9 cellular contexts compared by ENCODE assay signal in the genomic region with DNA sequence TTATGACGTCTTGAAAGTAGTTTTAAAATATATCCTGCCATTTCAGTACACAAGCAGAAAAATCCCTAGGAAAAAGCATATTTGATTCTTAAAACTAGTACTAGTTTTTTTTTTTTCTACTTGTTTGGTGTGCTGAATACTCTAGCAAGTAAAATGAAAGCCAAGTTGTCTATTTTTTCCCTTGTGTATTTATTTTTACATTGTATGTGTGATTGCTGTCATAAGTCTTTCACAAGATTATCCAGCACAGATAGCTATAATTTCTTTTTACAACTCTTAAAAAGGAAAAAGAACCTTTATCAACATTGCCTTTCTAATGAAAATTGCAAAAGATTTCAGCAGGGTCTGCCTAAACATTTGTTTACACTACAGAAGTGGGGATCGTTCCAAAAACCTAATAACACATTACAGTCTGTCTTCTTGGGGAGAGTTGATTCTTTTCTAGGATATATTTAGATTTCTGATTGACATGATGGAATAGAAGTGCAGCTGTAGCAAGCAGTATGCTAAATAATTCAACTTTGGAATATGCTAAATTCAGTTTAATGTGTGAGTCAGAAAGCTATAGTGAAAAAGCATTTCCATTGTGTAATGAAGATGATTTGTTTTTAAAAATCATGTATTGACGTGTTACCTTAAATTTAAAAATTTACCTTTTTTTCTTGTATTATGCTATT. TPM values are rescaled to one million over a fixed set of nuclear protein-coding genes. Genes with fewer than 3 reads are reported as not detected.
A peak's percentile ranks its signal among the peaks of the same experiment; 100 is the strongest.
DNase-seq lines count a peak whose midpoint lies in the region; ATAC-seq, FAIRE-seq and TF ChIP-seq lines count a peak whose summit lies in the region.
"Had no signal": no experiment of that assay in that cellular context is flagged by ENCODE, and none has a peak within 500 bp of the region (broad histone marks: within the 10 kb centered on the region; RNA-seq: fewer than 3 reads in every experiment).

No MANE protein-coding gene starts in this region.

- peak overlapping the region in 1 of 2 experiments; percentile 100; a peak in 3 of 4 replicates for H3K9ac ChIP-seq in K562 (ENCODE audit: insufficient read depth in 1 of 2, low read depth in 2 of 2, low read length in 2 of 2)

- TF ChIP-seq RAD21 in A549 (conservative IDR thresholded peaks at IDR 0.05 in 1 of 2, IDR thresholded peaks at IDR 0.05 in 1 of 2) (no peak), K562 (CRISPR knock-in tag; conservative IDR thresholded peaks at IDR 0.05 in 1 of 2, IDR thresholded peaks at IDR 0.05 in 1 of 2) (no peak)

- no peaks in the 10 kb centered on the region for H3K27me3 ChIP-seq in K562 (ENCODE audit: control insufficient read depth in 2 of 2, insufficient read depth in 2 of 2, low read length in 2 of 2)

- no peaks in the 10 kb centered on the region for H3K9me1 ChIP-seq in K562 (ENCODE audit: control insufficient read depth, insufficient read depth, low read length)

- CTCF ChIA-PET in A549 (lab: Yijun Ruan, JAX): interaction anchor here (2.1 kb wide), 1 partner anchor 44 kb away, joined by 9 read pairs; no protein-coding TSS in a partner anchor
- CTCF ChIA-PET in K562 (lab: Yijun Ruan, JAX; ENCODE audit: low intra/inter-chr PET ratio): no interaction called here

- peak overlapping the region; percentile 65 for H3K4me2 ChIP-seq in A549
- peak overlapping the region; percentile 93 for H3K4me2 ChIP-seq in K562 (ENCODE audit: insufficient read depth, low read length)

- POLR2A ChIA-PET in A549 (lab: Yijun Ruan, JAX) (interaction anchor here (0.5 kb wide), 1 partner anchor 18 kb away, joined by 3 read pairs; no protein-coding TSS in a partner anchor), K562 (lab: Yijun Ruan, JAX) (interaction anchor here (0.6 kb wide), 1 partner anchor 101 kb away, joined by 4 read pairs; no protein-coding TSS in a partner anchor)

- H3K4me3 ChIP-seq in A549 (peak overlapping the region; percentile 86), HFF-Myc (replicated peaks; ENCODE audit: low read depth, low read length) (peak overlapping the region; percentile 82), K562 (peak overlapping the region; percentile 91), mesodermal cell (ENCODE audit: extremely low read depth, insufficient read depth, low read length, poor library complexity, severe bottlenecking) (peak overlapping the region; percentile 90)

- H3K79me2 ChIP-seq in K562 (ENCODE audit: control insufficient read depth, insufficient read depth, low read length): peaks cover 97% of the 10 kb centered on the region

- no peak for ATAC-seq in A549
- ATAC-seq in K562: no peak
- no peak for ATAC-seq in HG02678 (IDR thresholded peaks at IDR 0.05; ENCODE audit: unreplicated experiment)
- no peak for ATAC-seq in HG03045 (IDR thresholded peaks at IDR 0.05; ENCODE audit: unreplicated experiment)
- no peak for ATAC-seq in GM21423 (IDR thresholded peaks at IDR 0.05; ENCODE audit: unreplicated experiment)

- no peak for TF ChIP-seq POLR2A in A549 (IDR thresholded peaks at IDR 0.05; ENCODE audit: low read length)
- TF ChIP-seq POLR2A in K562 (conservative IDR thresholded peaks at IDR 0.05): no peak

- WGBS in A549 (ENCODE audit: missing lambda C conversion rate): 8% methylated on average over 3 of the region's 3 CpGs
- 5% methylated on average over 3 of the region's 3 CpGs for WGBS in K562 (ENCODE audit: insufficient coverage, low coverage, missing lambda C conversion rate)
- WGBS in mesodermal cell (ENCODE audit: insufficient coverage in 2 of 2), 2 experiments: no CpG with 5 or more reads among the region's 3 CpGs

- H4K20me1 ChIP-seq in K562 (replicated peaks; ENCODE audit: control insufficient read depth, insufficient read depth, low read length): peaks cover 10% of the 10 kb centered on the region; the same call in 1 of the 2 replicates

- H3K4me1 ChIP-seq in A549 (peaks cover 29% of the 10 kb centered on the region; the same call in 2 of the 3 replicates), K562 (replicated peaks in 1 of 2; ENCODE audit: control insufficient read depth in 2 of 2, insufficient read depth in 2 of 2, low read length in 2 of 2) (peaks cover 2 to 4% of the 10 kb centered on the region in 2 experiments; a peak in 4 of 5 replicates), mesodermal cell (ENCODE audit: control insufficient read depth, insufficient read depth, low read length, poor library complexity, severe bottlenecking) (no peaks in the 10 kb centered on the region)

- DNase-seq in A549 (ENCODE audit: low read depth in 1 of 2, low spot score in 1 of 2): no peak
- no peak for DNase-seq in HFF-Myc (ENCODE audit: extremely low read depth, low read depth)
- DNase-seq in K562 (ENCODE audit: extremely low read depth in 1 of 4, low spot score in 3 of 4): no peak
- no peak for DNase-seq in activated CD4-positive, CD25-positive, alpha-beta regulatory T cell (lab: John Stamatoyannopoulos, UW)

- no peak overlapping the region; a peak in 1 of 6 replicates for H3K27ac ChIP-seq in A549
- H3K27ac ChIP-seq in K562 (ENCODE audit: extremely low read depth, low read depth, low read length): peak overlapping the region; percentile 4; the same call in 1 of the 3 replicates
- H3K27ac ChIP-seq in mesodermal cell (ENCODE audit: low read depth, low read length, severe bottlenecking): no peak overlapping the region

- BruUV-seq in K562 (replicated peaks; lab: Mats Ljungman, UMichigan): no TSS peak

- peaks cover 29% of the 10 kb centered on the region for H3K36me3 ChIP-seq in K562 (ENCODE audit: control insufficient read depth, insufficient read depth, low read length)
- H3K36me3 ChIP-seq in mesodermal cell (ENCODE audit: control insufficient read depth, insufficient read depth, low read length): peaks cover 7% of the 10 kb centered on the region

- H3K9me3 ChIP-seq in A549 (no peaks in the 10 kb centered on the region), K562 (replicated peaks; ENCODE audit: control insufficient read depth, insufficient read depth, low read depth, low read length) (no peaks in the 10 kb centered on the region), mesodermal cell (ENCODE audit: control insufficient read depth, low read length) (no peaks in the 10 kb centered on the region)

- no peak for TF ChIP-seq EP300 in A549 (IDR thresholded peaks at IDR 0.05)
- TF ChIP-seq EP300 in K562 (IDR thresholded peaks at IDR 0.05; ENCODE audit: low read length): no peak

- in situ Hi-C loops in K562 (cut with MboI): no loop called here

- TF ChIP-seq CTCF in A549 (IDR thresholded peaks at IDR 0.05) (no peak), HFF-Myc (IDR thresholded peaks at IDR 0.05; ENCODE audit: low read depth, low read length, missing control alignments) (no peak), K562 (IDR thresholded peaks at IDR 0.05 in 2 of 3, conservative IDR thresholded peaks at IDR 0.05 in 1 of 3; ENCODE audit: insufficient read depth in 2 of 3, low read depth in 1 of 3, low read length in 3 of 3) (no peak)

- no peak overlapping the region for H2AFZ ChIP-seq in K562 (ENCODE audit: low read depth, low read length)

- intact Hi-C loops in K562 (cut with micrococcal nuclease): loop anchor here (5.0 kb wide), 3 partner anchors 46 to 266 kb away; no protein-coding TSS in a partner anchor

- FAIRE-seq in A549 (lab: Jason Lieb, UNC): no peak
- no peak for FAIRE-seq in K562 (lab: Jason Lieb, UNC)
- FAIRE-seq: colon had no signal

TF ChIP-seq in A549, 52 proteins besides CTCF, POLR2A, EP300 and RAD21 (continues in another document):
- TF ChIP-seq FOSL2 (IDR thresholded peaks at IDR 0.05) (no peak), FOSL2 (CRISPR knock-in tag; IDR thresholded peaks at IDR 0.05) (no peak), JUN (IDR thresholded peaks at IDR 0.05) (no peak), ZFP36 (IDR thresholded peaks at IDR 0.05; ENCODE audit: borderline replicate concordance, partially characterized antibody) (no peak)

TF ChIP-seq in K562, 482 proteins besides CTCF, POLR2A, EP300 and RAD21 (continues in another document):
- TF ChIP-seq, protein P1, sequence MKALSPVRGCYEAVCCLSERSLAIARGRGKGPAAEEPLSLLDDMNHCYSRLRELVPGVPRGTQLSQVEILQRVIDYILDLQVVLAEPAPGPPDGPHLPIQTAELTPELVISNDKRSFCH (CRISPR knock-in tag; IDR thresholded peaks at IDR 0.05): no peak
- TF ChIP-seq, protein P1 (tag; IDR thresholded peaks at IDR 0.05): no peak
- TF ChIP-seq GABPA (tag; conservative IDR thresholded peaks at IDR 0.05; ENCODE audit: low read depth): 0 out of 2 replicates have a peak, but pooled peaks have one; percentile 19
- TF ChIP-seq TEAD4 (IDR thresholded peaks at IDR 0.05; ENCODE audit: low read length): no peak
- no peak for TF ChIP-seq TEAD4 (CRISPR knock-in tag; IDR thresholded peaks at IDR 0.05; ENCODE audit: borderline replicate concordance)
- TF ChIP-seq RBFOX2 (IDR thresholded peaks at IDR 0.05; ENCODE audit: low read depth, low read length): peak; percentile 52
- TF ChIP-seq CREBBP (IDR thresholded peaks at IDR 0.05; ENCODE audit: low read depth, low read length): no peak

RNA-seq across cellular contexts. Expression of a gene that starts 2.5 kb away (rescaled TPM):
- polyA plus RNA-seq in A549 (2011; rRNA removed): 30.8 and 39.8 TPM in 2 replicates
- polyA plus RNA-seq in A549 (2012; cell fraction: cytosol; rRNA removed): 7.7 and 9.2 TPM in 2 replicates
- 2.4 and 3.8 TPM in 2 replicates for polyA plus RNA-seq in A549 (2012; cell fraction: nucleus; rRNA removed)
- polyA plus RNA-seq in A549 (2017; fragmentation: RNase III; extraction: RNeasy Plus Mini Kit Qiagen cat#74134 plus additional on column Dnase treatment): 20.9 to 22.5 TPM (median 22.0 TPM) in 3 replicates
- polyA minus RNA-seq in A549 (2011; rRNA and poly(A)+ RNA removed): 22.3 and 27.7 TPM in 2 replicates
- total RNA-seq in K562 (2011; cell fraction: chromatin; rRNA removed; ENCODE audit: low replicate concordance): 19.3 and 35.9 TPM in 2 replicates
- total RNA-seq in K562 (2011; cell fraction: nucleolus; rRNA removed): 7.6 and 7.8 TPM in 2 replicates
- total RNA-seq in K562 (2011; cell fraction: nucleoplasm; rRNA removed): 17.7 and 32.9 TPM in 2 replicates
- 33.0 and 42.5 TPM in 2 replicates for total RNA-seq in K562 (2014; rRNA removed)
- 69.5 and 75.7 TPM in 2 replicates for total RNA-seq in K562 (2014; rRNA removed; fragmentation: Illumina TruSeq; extraction: Trizol)
- total RNA-seq in K562 (2015; rRNA removed; fragmentation: Illumina TruSeq; extraction: Trizol): 52.5 and 53.3 TPM in 2 replicates
- 76.8 and 78.8 TPM in 2 replicates for total RNA-seq in K562 (2021)
- polyA plus RNA-seq in K562 (2011; rRNA removed): 38.4 and 46.3 TPM in 2 replicates
- polyA plus RNA-seq in K562 (2011; cell fraction: cytosol; rRNA removed): 12.7 and 17.9 TPM in 2 replicates
- polyA plus RNA-seq in K562 (2011; cell fraction: nucleus; rRNA removed): 8.4 and 11.9 TPM in 2 replicates
- polyA plus RNA-seq in K562 (2012): 43.7 and 45.5 TPM in 2 replicates
- polyA plus RNA-seq in K562 (2014; fragmentation: Illumina TruSeq; extraction: Trizol): 44.1 and 52.8 TPM in 2 replicates
- 1 to 10 TPM; 8.1 to 9.3 TPM for polyA plus RNA-seq in K562 (2014; fragmentation: Nextera tagmentation; extraction: Ambion mirVana)
- polyA plus RNA-seq in K562 (2014; rRNA removed): 41.9 and 45.6 TPM in 2 replicates
- 55.3 and 59.0 TPM in 2 replicates for polyA minus RNA-seq in K562 (2011; rRNA and poly(A)+ RNA removed)
- 34.7 and 45.3 TPM in 2 replicates for polyA minus RNA-seq in K562 (2011; cell fraction: cytosol; rRNA and poly(A)+ RNA removed)
- 14.7 and 23.2 TPM in 2 replicates for polyA minus RNA-seq in K562 (2011; cell fraction: nucleus; rRNA and poly(A)+ RNA removed)
- polyA plus RNA-seq in mesodermal cell (2013, experiment 1 of 2): 47.8 TPM
- polyA plus RNA-seq in mesodermal cell (2013, experiment 2 of 2): 47.5 TPM
